Comparison of ENCODE assay signal across 1 cellular context in genomic region chr2:85846411-85846810, GRCh38.
TF ChIP-seq lines count a peak whose summit lies in the region.

No MANE protein-coding gene starts in this region.

TF ChIP-seq in IMR-90, 13 proteins besides CTCF, POLR2A, EP300 and RAD21 (continued from another document):
- TF ChIP-seq MAZ (IDR thresholded peaks at IDR 0.05; ENCODE audit: borderline replicate concordance, low read depth, low read length): no peak
- no peak for TF ChIP-seq NFE2L2 (IDR thresholded peaks at IDR 0.05; ENCODE audit: low read depth, low read length)
- TF ChIP-seq BHLHE40 (IDR thresholded peaks at IDR 0.05; ENCODE audit: low read depth, low read length): no peak
- no peak for TF ChIP-seq MAFK (IDR thresholded peaks at IDR 0.05; ENCODE audit: low read depth, low read length)
- no peak for TF ChIP-seq CEBPB (IDR thresholded peaks at IDR 0.05; ENCODE audit: low read depth, low read length)
- no peak for TF ChIP-seq SMC3 (IDR thresholded peaks at IDR 0.05; ENCODE audit: low read depth, low read length)
